Comparison of ENCODE assay signal across 8 cellular contexts in the genomic region with DNA sequence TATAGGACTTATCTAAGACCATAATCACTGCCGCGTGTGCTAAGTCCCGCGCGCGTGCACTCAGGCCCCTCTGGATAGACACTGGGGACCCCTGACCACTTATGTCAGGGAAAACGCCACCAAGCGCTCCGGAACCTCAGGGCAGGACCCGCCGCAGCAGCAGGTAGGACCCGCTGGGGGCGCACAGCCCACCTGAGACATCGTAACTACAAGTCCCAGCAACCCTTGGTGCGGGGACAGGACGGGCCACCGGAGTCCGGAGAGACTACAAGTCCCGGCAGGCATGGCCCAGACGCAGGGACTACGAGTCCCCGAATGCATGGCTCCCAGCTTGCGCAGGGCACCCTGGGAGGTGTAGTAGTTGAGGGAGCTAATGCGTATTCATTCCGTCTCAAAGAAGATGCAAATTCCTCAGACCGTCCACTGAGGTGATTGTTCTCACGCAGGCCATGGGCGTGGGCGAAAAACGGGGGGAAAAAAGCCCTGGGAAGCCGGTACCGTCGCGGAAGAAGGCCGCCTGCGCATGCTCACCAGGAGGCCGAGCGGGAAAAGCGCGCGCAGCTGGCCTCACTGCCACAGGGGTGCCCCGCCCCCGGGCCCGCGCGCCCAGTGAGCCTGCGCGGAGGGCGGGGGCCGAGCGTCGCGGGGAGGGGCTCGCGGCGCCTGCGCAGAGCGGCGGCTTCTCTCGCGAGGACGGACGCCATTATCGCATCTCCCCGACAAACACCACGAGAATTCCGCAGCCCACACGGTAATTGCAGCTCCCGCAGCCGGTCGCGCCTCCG. TPM values are rescaled to one million over a fixed set of nuclear protein-coding genes. Genes with fewer than 3 reads are reported as not detected.
DNase-seq lines count a peak whose midpoint lies in the region; ATAC-seq and TF ChIP-seq lines count a peak whose summit lies in the region.

A gene with protein sequence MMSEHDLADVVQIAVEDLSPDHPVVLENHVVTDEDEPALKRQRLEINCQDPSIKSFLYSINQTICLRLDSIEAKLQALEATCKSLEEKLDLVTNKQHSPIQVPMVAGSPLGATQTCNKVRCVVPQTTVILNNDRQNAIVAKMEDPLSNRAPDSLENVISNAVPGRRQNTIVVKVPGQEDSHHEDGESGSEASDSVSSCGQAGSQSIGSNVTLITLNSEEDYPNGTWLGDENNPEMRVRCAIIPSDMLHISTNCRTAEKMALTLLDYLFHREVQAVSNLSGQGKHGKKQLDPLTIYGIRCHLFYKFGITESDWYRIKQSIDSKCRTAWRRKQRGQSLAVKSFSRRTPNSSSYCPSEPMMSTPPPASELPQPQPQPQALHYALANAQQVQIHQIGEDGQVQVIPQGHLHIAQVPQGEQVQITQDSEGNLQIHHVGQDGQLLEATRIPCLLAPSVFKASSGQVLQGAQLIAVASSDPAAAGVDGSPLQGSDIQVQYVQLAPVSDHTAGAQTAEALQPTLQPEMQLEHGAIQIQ (plus strand): TSS at position 670 of the 785 bp plus-strand sequence. CDS start 23,682 bp downstream, outside the sequence.

- peak within 1 kb of the TSS; percentile 96 for H3K4me3 Mint-ChIP-seq in natural killer cell

- peak within 1 kb of the TSS; percentile 91 for H3K4me2 ChIP-seq in Loucy (ENCODE audit: low read depth, low read length, poor library complexity, severe bottlenecking)

- H3K79me2 ChIP-seq in Loucy (ENCODE audit: insufficient read depth, low read length): peaks cover 44% of the 10 kb centered on the region

- H3K9me3 ChIP-seq in Loucy (ENCODE audit: insufficient read depth, low read depth, low read length): no peaks in the 10 kb centered on the region

- peaks cover 3% of the 10 kb centered on the region for H4K20me1 ChIP-seq in Loucy (ENCODE audit: insufficient read depth, low read length, poor library complexity, severe bottlenecking)

- no peaks in the 10 kb centered on the region for H3K36me3 Mint-ChIP-seq in natural killer cell

- intact Hi-C loops in natural killer cell (cut with micrococcal nuclease): loop anchor here (5.0 kb wide), 3 partner anchors 36 to 501 kb away; a partner anchor contains a TSS

- TF ChIP-seq CTCF in Loucy (conservative IDR thresholded peaks at IDR 0.05; ENCODE audit: low read length) (peak; percentile 26; the same call in 1 of the 2 replicates), natural killer cell (IDR thresholded peaks at IDR 0.05) (no peak)

- ATAC-seq in natural killer cell: peak; percentile 86 to 96 (median 87)

- no peaks in the 10 kb centered on the region for H3K9me3 Mint-ChIP-seq in natural killer cell

- H3K4me1 ChIP-seq in Loucy (ENCODE audit: insufficient read depth, low read length, poor library complexity, severe bottlenecking): peaks cover 26% of the 10 kb centered on the region

- H3K9ac ChIP-seq in Loucy (ENCODE audit: low read depth, low read length, poor library complexity, severe bottlenecking): peak within 1 kb of the TSS; percentile 98

- no peaks in the 10 kb centered on the region for H3F3A ChIP-seq in Loucy (ENCODE audit: low read depth)

- peaks cover 4% of the 10 kb centered on the region for H3K36me3 ChIP-seq in H7 (replicated peaks; ENCODE audit: control insufficient read depth, insufficient read depth, low read length)
- H3K36me3 ChIP-seq in Loucy (ENCODE audit: insufficient read depth, low read length): no peaks in the 10 kb centered on the region

- H3K4me3 ChIP-seq in H7 (ENCODE audit: insufficient read depth, low read depth, low read length) (peak within 1 kb of the TSS; percentile 86), Loucy (ENCODE audit: low read length, poor library complexity, severe bottlenecking) (peak within 1 kb of the TSS; percentile 94)

- H3K27me3 Mint-ChIP-seq in natural killer cell (ENCODE audit: low read depth in 2 of 2): peaks cover 7 to 8% of the 10 kb centered on the region in 2 donors

- H3K4me1 Mint-ChIP-seq in natural killer cell: peaks cover 42 to 43% of the 10 kb centered on the region in 2 donors

- DNase-seq in G401 (ENCODE audit: low spot score): peak; percentile 99
- DNase-seq in H7: peak; percentile 100
- DNase-seq in activated T-helper 9 cell treated with anti-CD3 and anti-CD28 coated beads, Interleukin-2, amount 50 U/mL, for 16 hours (ENCODE audit: low read depth): peak; percentile 95
- peak; percentile 97 for DNase-seq in fibroblast of peridontal ligament (ENCODE audit: extremely low read depth)
- peak; percentile 95 for DNase-seq in natural killer cell
- peak; percentile 98 for DNase-seq in stimulated activated naive CD4-positive, alpha-beta T cell treated with Interleukin-2 at 50 U/mL for 16 hours (lab: John Stamatoyannopoulos, UW)

- no peaks in the 10 kb centered on the region for H3K9me2 ChIP-seq in Loucy (replicated peaks; ENCODE audit: low read depth, low read length)

- in situ Hi-C loops in G401 (cut with HindIII; ENCODE audit: low sequenced_read_pairs): no loop called here

- H2AFZ ChIP-seq in Loucy (ENCODE audit: low read length): peak within 1 kb of the TSS; percentile 99

- H3K27me3 ChIP-seq in H7 (ENCODE audit: control insufficient read depth, insufficient read depth, low read length) (no peaks in the 10 kb centered on the region), Loucy (ENCODE audit: insufficient read depth, low read length, poor library complexity, severe bottlenecking) (no peaks in the 10 kb centered on the region)

- TF ChIP-seq POLR2A in Raji (IDR thresholded peaks at IDR 0.05; ENCODE audit: insufficient read depth, low read depth, low read length): peak; percentile 82

- H3K27ac Mint-ChIP-seq in natural killer cell: peak within 1 kb of the TSS; percentile 97 to 98

RNA-seq across cellular contexts. Expression of the gene that starts here (rescaled TPM):
- total RNA-seq in G401 (2014; rRNA removed; shearing (Covaris generic)): 18.3 and 28.4 TPM in 2 replicates
- total RNA-seq in H7 (2014; rRNA removed; shearing (Covaris generic)): 37.3 and 39.3 TPM in 2 replicates
- total RNA-seq in natural killer cell: 100 to 1,000 TPM in 2 of 3 donors, 10 to 100 TPM in 1; 88.8 to 117 (median 117) TPM

Comparison
In these comparisons a context has a peak if more than half of its experiments do, and no peak if none do; other contexts are left out.
1. Peak in every context shown above with its lines: DNase-seq, ATAC-seq and H3K4me3 ChIP-seq.